Comparison of ENCODE assay signal across 8 cellular contexts in the genomic region with DNA sequence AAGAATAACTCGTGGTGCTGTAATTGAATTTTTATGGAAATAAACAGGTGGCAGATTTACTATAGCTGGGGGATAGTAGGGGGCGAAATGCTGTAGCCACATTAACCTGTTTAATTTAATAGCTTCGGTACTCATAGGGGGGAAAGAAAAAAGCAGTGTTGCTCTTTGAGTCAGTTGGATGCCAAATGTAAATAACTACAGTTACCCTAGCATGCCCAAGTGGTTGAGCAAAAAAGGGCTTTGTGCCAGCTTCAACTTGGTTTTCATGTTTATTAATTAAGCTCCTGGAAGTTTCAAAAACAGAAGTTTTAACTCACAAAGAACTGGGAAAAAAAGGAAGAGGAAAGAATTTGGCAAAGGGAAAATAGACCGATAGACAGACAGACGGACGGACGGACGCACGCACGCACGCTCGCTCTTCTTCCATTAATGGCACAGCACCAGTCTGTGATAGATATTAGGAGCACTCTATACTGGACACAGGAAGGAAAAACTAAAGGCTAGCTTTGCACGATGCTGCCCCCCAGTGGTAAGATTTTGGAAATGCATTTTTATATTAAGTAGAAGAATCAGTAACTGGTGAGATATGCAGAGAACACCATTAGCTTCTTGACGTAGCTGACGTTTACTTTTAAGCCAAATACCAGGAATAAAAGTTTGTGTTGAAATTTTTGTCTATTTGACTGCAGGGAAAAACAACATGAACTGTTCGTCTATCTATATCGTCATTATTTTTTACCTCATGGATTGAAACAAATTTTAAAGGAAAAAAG.
A peak's percentile ranks its signal among the peaks of the same experiment; 100 is the strongest.
DNase-seq lines count a peak whose midpoint lies in the region; ATAC-seq, FAIRE-seq and TF ChIP-seq lines count a peak whose summit lies in the region.

No MANE protein-coding gene starts in this region.

- H3K36me3 ChIP-seq in endothelial cell of umbilical vein (ENCODE audit: control insufficient read depth in 2 of 2, extremely low read depth in 1 of 2, insufficient read depth in 2 of 2, low read length in 2 of 2) (no peaks in the 10 kb centered on the region), mucosa of descending colon (ENCODE audit: low read depth) (no peaks in the 10 kb centered on the region)

- peak overlapping the region; percentile 39 for H3K9ac ChIP-seq in endothelial cell of umbilical vein (replicated peaks; ENCODE audit: extremely low read depth, insufficient read depth, low read length)

- TSS peak; percentile 64 for BruUV-seq in endothelial cell of umbilical vein (replicated peaks; lab: Mats Ljungman, UMichigan)

- no peaks in the 10 kb centered on the region for H3K27me3 ChIP-seq in endothelial cell of umbilical vein (ENCODE audit: control insufficient read depth in 2 of 2, insufficient read depth in 2 of 2, low read length in 2 of 2)

- TF ChIP-seq CTCF in NB4 (IDR thresholded peaks at IDR 0.05; ENCODE audit: low read depth, low read length): peak; percentile 33
- TF ChIP-seq CTCF in endothelial cell of umbilical vein (IDR thresholded peaks at IDR 0.05; ENCODE audit: extremely low read depth in 1 of 2, insufficient read depth in 1 of 2, low read depth in 1 of 2, low read length in 2 of 2): peak; percentile 60 to 62
- TF ChIP-seq CTCF in mucosa of descending colon (IDR thresholded peaks at IDR 0.05): peak; percentile 64

- H3K4me2 ChIP-seq in endothelial cell of umbilical vein (ENCODE audit: insufficient read depth, low read length): peak overlapping the region; percentile 81

- H3K9me1 ChIP-seq in endothelial cell of umbilical vein (replicated peaks; ENCODE audit: control insufficient read depth, extremely low read depth, insufficient read depth, low read length): no peaks in the 10 kb centered on the region

- no peaks in the 10 kb centered on the region for H3K9me3 ChIP-seq in endothelial cell of umbilical vein (replicated peaks; ENCODE audit: control insufficient read depth, insufficient read depth, low read length)
- no peaks in the 10 kb centered on the region for H3K9me3 ChIP-seq in mucosa of descending colon

- TF ChIP-seq POLR2A in GM12892 (IDR thresholded peaks at IDR 0.05; ENCODE audit: low read depth, low read length) (no peak), NB4 (IDR thresholded peaks at IDR 0.05; ENCODE audit: extremely low read depth, insufficient read length) (no peak), endothelial cell of umbilical vein (IDR thresholded peaks at IDR 0.05; ENCODE audit: low read depth, low read length) (no peak)

- H3K4me1 ChIP-seq in endothelial cell of umbilical vein (ENCODE audit: control insufficient read depth, extremely low read depth, insufficient read depth, low read length) (peaks cover 6% of the 10 kb centered on the region), mucosa of descending colon (ENCODE audit: low read depth) (no peaks in the 10 kb centered on the region)

- H2AFZ ChIP-seq in endothelial cell of umbilical vein (ENCODE audit: low read depth, low read length): peak overlapping the region; percentile 88

- no peaks in the 10 kb centered on the region for H3K79me2 ChIP-seq in endothelial cell of umbilical vein (ENCODE audit: control insufficient read depth, insufficient read depth, low read length)

- dilution Hi-C loops in endothelial cell of umbilical vein (cut with MboI; ENCODE audit: extremely low pct_ligation_motif_present, low sequenced_read_pairs): no loop called here

- DNase-seq in Ammon's horn (ENCODE audit: low spot score): peak; percentile 84
- DNase-seq in GM12892 (ENCODE audit: insufficient read length): peak; percentile 17
- DNase-seq in NB4 (ENCODE audit: low read depth): peak; percentile 70
- DNase-seq in SK-MEL-5 (ENCODE audit: low read depth, low spot score): peak; percentile 88
- peak; percentile 90 for DNase-seq in endothelial cell of umbilical vein (ENCODE audit: low read depth, low spot score)
- DNase-seq in mucosa of descending colon: peak in 1 of 3 donors; percentile 71
- DNase-seq in ureter (ENCODE audit: low spot score): peak; percentile 66

- in situ Hi-C loops in SK-MEL-5 (cut with HindIII; ENCODE audit: low pct_unique_long_range_greater_than_20kb, low sequenced_read_pairs): no loop called here

- H3K4me3 ChIP-seq in NB4 (ENCODE audit: low read depth, low read length) (no peak overlapping the region), endothelial cell of umbilical vein (replicated peaks in 1 of 3; ENCODE audit: insufficient read depth in 1 of 3, low read depth in 1 of 3, low read length in 3 of 3) (peak overlapping the region in 2 of 3 experiments; percentile 11 to 53), mucosa of descending colon (no peak overlapping the region)

- ATAC-seq in HG02678 (IDR thresholded peaks at IDR 0.05; ENCODE audit: unreplicated experiment) (peak; percentile 88), mucosa of descending colon (peak; percentile 84)

- no peaks in the 10 kb centered on the region for H4K20me1 ChIP-seq in endothelial cell of umbilical vein (replicated peaks; ENCODE audit: control insufficient read depth, extremely low read depth, insufficient read depth, low read length)

- H3K27ac ChIP-seq in endothelial cell of umbilical vein (ENCODE audit: insufficient read depth, low read depth, low read length): no peak overlapping the region

- intact Hi-C loops in endothelial cell of umbilical vein (cut with micrococcal nuclease): loop anchor here (1.0 to 5.0 kb wide), 9 partner anchors 38 to 828 kb away; no protein-coding TSS in a partner anchor
- intact Hi-C loops in mucosa of descending colon (cut with DNase I, micrococcal nuclease): loop anchor here in 1 of 2 donors (10.0 kb wide), 1 partner anchor 594 kb away; no protein-coding TSS in a partner anchor

- CTCF ChIA-PET in endothelial cell of umbilical vein (lab: Charles Lee): interaction anchor here (0.6 to 7.1 kb wide), 52 partner anchors 9 to 966 kb away, joined by 3 to 309 read pairs (median 6); no protein-coding TSS in a partner anchor

- POLR2A ChIA-PET in endothelial cell of umbilical vein (lab: Charles Lee): interaction anchor here (1.5 kb wide), 1 partner anchor 55 kb away, joined by 4 read pairs; no protein-coding TSS in a partner anchor

- FAIRE-seq in GM12892 (lab: Jason Lieb, UNC): peak; percentile 87
- FAIRE-seq in endothelial cell of umbilical vein (lab: Jason Lieb, UNC): peak; percentile 87

TF ChIP-seq in endothelial cell of umbilical vein, 7 proteins besides CTCF, POLR2A, EP300 and RAD21:
- TF ChIP-seq, protein P1, sequence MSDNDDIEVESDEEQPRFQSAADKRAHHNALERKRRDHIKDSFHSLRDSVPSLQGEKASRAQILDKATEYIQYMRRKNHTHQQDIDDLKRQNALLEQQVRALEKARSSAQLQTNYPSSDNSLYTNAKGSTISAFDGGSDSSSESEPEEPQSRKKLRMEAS (IDR thresholded peaks at IDR 0.05; ENCODE audit: insufficient read depth, insufficient read length): no peak
- TF ChIP-seq MYC (IDR thresholded peaks at IDR 0.05; ENCODE audit: low read depth, low read length) (no peak), FOS (IDR thresholded peaks at IDR 0.05; ENCODE audit: borderline replicate concordance, insufficient read depth, low read length) (no peak), EZH2 (IDR thresholded peaks at IDR 0.05; ENCODE audit: borderline replicate concordance, low read depth, low read length, severe bottlenecking) (no peak), GATA2 (IDR thresholded peaks at IDR 0.05; ENCODE audit: insufficient read depth, insufficient read length, low read depth, low read length) (no peak), JUN (IDR thresholded peaks at IDR 0.05; ENCODE audit: borderline replicate concordance, insufficient read depth, insufficient read length, low read depth) (no peak), POLR2AphosphoS5 (IDR thresholded peaks at IDR 0.05; ENCODE audit: insufficient read depth, low read depth, low read length) (no peak)
TF ChIP-seq in endothelial cell of umbilical vein: peak in this region for 0.

Comparison
In these comparisons a context has a peak if more than half of its experiments do, and no peak if none do; other contexts are left out.
1. H3K4me3 ChIP-seq: peak in endothelial cell of umbilical vein (2 of 3); none in NB4 (single experiment) and mucosa of descending colon (single experiment).
2. Peak in every context shown above with its lines, with median percentiles within 50 percentile points of each other: CTCF ChIP-seq.